Comparison of ENCODE assay signal across 8 cellular contexts in the genomic region with DNA sequence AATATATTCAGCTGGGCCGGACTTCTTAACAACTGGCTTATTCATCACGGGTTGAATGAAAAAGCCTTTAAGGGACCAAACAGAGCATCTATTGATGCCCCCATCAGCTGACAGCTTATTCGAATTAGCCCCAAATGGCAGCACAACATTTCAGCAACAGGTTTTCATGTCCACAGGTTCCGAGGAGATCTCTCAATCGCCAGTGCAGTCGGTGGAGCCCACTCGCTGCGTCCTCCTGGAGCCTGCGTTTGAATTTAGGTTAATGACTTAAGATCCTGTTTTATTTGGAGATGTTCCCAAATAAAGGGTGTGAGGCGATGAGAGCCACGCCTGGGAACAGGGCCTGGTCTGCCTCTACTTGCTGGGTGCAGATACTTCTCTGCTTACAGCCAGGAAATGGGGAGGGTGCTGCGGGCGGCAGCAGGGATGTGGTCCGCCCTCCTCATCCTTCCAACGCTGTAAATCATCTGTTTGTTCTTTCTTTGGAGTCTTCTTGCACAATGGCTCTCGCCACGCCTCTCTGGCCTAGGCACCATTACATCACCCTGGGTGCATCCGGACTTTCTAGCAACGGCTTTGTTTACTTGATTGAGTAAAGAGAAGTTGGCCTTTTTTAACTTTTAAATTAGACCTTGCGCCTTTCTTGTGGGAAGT. TPM values are rescaled to one million over a fixed set of nuclear protein-coding genes. Genes with fewer than 3 reads are reported as not detected.
DNase-seq lines count a peak whose midpoint lies in the region; ATAC-seq and TF ChIP-seq lines count a peak whose summit lies in the region.

No MANE protein-coding gene starts in this region.

- no peaks in the 10 kb centered on the region for H3K27me3 ChIP-seq in A673 (replicated peaks; ENCODE audit: insufficient read depth, low read depth, low read length, poor library complexity)

- CTCF ChIA-PET in A673 (lab: Charles Lee): interaction anchor here (0.5 kb wide), 1 partner anchor 836 kb away, joined by 5 read pairs; no protein-coding TSS in a partner anchor

- peak; percentile 97 for ATAC-seq in left lobe of liver
- no peak for ATAC-seq in GM21447 (IDR thresholded peaks at IDR 0.05; ENCODE audit: unreplicated experiment)

- peaks cover 19% of the 10 kb centered on the region for H3K4me1 ChIP-seq in A673 (ENCODE audit: insufficient read depth, low read length, poor library complexity, severe bottlenecking)

- H3K27ac ChIP-seq in A673 (ENCODE audit: low read depth, low read length, poor library complexity, severe bottlenecking) (peak overlapping the region; percentile 53), caudate nucleus (ENCODE audit: low read depth, low read length) (peak overlapping the region; percentile 99)

- no peaks in the 10 kb centered on the region for H3K9me3 ChIP-seq in A673 (ENCODE audit: low read depth, low read length, poor library complexity, severe bottlenecking)

- TF ChIP-seq CTCF in A673 (conservative IDR thresholded peaks at IDR 0.05; ENCODE audit: low read depth, low read length): no peak

- H3K36me3 ChIP-seq in A673 (ENCODE audit: insufficient read depth, low read length, poor library complexity, severe bottlenecking): peaks cover 33% of the 10 kb centered on the region

- POLR2A ChIA-PET in A673 (lab: Charles Lee; ENCODE audit: low non-redundant PET): no interaction called here

- DNase-seq in A673 (ENCODE audit: low spot score): peak; percentile 93
- DNase-seq in LHCN-M2 (ENCODE audit: low read depth): peak; percentile 95
- peak; percentile 44 for DNase-seq in activated CD4-positive, CD25-positive, alpha-beta regulatory T cell treated with anti-CD3 and anti-CD28 coated beads, Interleukin-2, amount 50 U/mL, for 16 hours (ENCODE audit: low read depth, low spot score)
- peak in 60 of 61 donors; percentile 33 to 89 (median 74) for DNase-seq in caudate nucleus (lab: John Stamatoyannopoulos, UW)
- peak; percentile 93 for DNase-seq in left lobe of liver (ENCODE audit: low spot score)
- DNase-seq in stimulated activated CD4-positive, alpha-beta T cell treated with anti-CD3 and anti-CD28 coated beads, Interleukin-15, amount 100 ng/mL, for 48 hours (ENCODE audit: low read depth in 2 of 2): peak; percentile 23 to 35
- DNase-seq in NCI-H1092 treated with DMSO at 0.1 percent for 48 hours (lab: John Stamatoyannopoulos, UW): no peak

- H3K4me3 ChIP-seq in A673 (ENCODE audit: low read depth, low read length, poor library complexity, severe bottlenecking): no peak overlapping the region

- intact Hi-C loops in A673 (cut with micrococcal nuclease; ENCODE audit: unreplicated experiment): no loop called here

- no TSS peak for BruUV-seq in A673 (replicated peaks; lab: Mats Ljungman, UMichigan)

RNA-seq across cellular contexts. Expression of gene NDE1, which starts 22.6 kb away (rescaled TPM):
- total RNA-seq in A673 (2021) (78.1 and 79.6 TPM in 2 replicates), LHCN-M2 (2014; rRNA removed) (29.6 and 51.2 TPM in 2 replicates), left lobe of liver (3.4 TPM)
- 28.9 TPM for polyA plus RNA-seq in LHCN-M2 (2012)

RNA-seq across cellular contexts. Expression of gene MARF1, which starts 29.7 kb away (rescaled TPM):
- 71.6 and 75.9 TPM in 2 replicates for total RNA-seq in A673 (2021)
- 11.9 and 15.3 TPM in 2 replicates for total RNA-seq in LHCN-M2 (2014; rRNA removed)
- 9.2 TPM for polyA plus RNA-seq in LHCN-M2 (2012)
- 31.8 TPM for total RNA-seq in left lobe of liver
